ENCODE assay signal across 15 cellular contexts in genomic region chr4:7007944-7008343, GRCh38. TPM values are rescaled to one million over a fixed set of nuclear protein-coding genes. Genes with fewer than 3 reads are reported as not detected.
A peak's percentile ranks its signal among the peaks of the same experiment; 100 is the strongest.
DNase-seq lines count a peak whose midpoint lies in the region; ATAC-seq and TF ChIP-seq lines count a peak whose summit lies in the region.
"Had no signal": no experiment of that assay in that cellular context is flagged by ENCODE, and none has a peak within 500 bp of the region (broad histone marks: within the 10 kb centered on the region; RNA-seq: fewer than 3 reads in every experiment).

No MANE protein-coding gene starts in this region.

- POLR2A ChIA-PET in WTC11 (lab: Charles Lee) (interaction anchor here (0.6 to 0.9 kb wide), 2 partner anchors 8 to 26 kb away, joined by 3 to 4 read pairs; no protein-coding TSS in a partner anchor), SK-N-SH (lab: Yijun Ruan, JAX) (no interaction called here)

- CTCF ChIA-PET in WTC11 (lab: Charles Lee) = interaction anchor here (0.6 to 4.2 kb wide), 10 partner anchors 20 to 1159 kb away, joined by 3 to 17 read pairs (median 4); partner anchors contain the start of genes GRPEL1, TADA2B and TBC1D14
- CTCF ChIA-PET in SK-N-SH (lab: Yijun Ruan, JAX) = interaction anchor here (0.9 to 1.9 kb wide), 4 partner anchors 9 to 287 kb away, joined by 3 to 7 read pairs (median 4); no protein-coding TSS in a partner anchor

- H3K27ac Mint-ChIP-seq in WTC11 = no peak overlapping the region
- H3K27ac Mint-ChIP-seq: activated naive CD4-positive, alpha-beta T cell treated with anti-CD3 and anti-CD28 coated beads, Interleukin-2, amount 50 U/mL, for 24 hours had no signal

- H3K4me1 ChIP-seq in cardiac muscle cell (ENCODE audit: low read depth) (peaks cover 9% of the 10 kb centered on the region), heart left ventricle (peaks cover 0 to 11% (median 3%) of the 10 kb centered on the region in 12 donors), SK-N-SH (ENCODE audit: control insufficient read depth in 1 of 2, insufficient read depth in 2 of 2, low read depth in 1 of 2, low read length in 1 of 2) (peaks cover 0 to under 1% of the 10 kb centered on the region in 2 experiments; a peak in 1 of 4 replicates)
- H3K4me1 ChIP-seq: thyroid gland had no signal

- H3K79me2 ChIP-seq in SK-N-SH (ENCODE audit: insufficient read depth) = peaks cover 3% of the 10 kb centered on the region; the same call in 1 of the 2 replicates

- H3K36me3 Mint-ChIP-seq in WTC11 = peaks cover 60% of the 10 kb centered on the region

- H3K4me2 ChIP-seq in SK-N-SH = no peak overlapping the region

- H3K36me3 ChIP-seq in cardiac muscle cell (peaks cover 15% of the 10 kb centered on the region), heart left ventricle (peaks cover 0 to 100% (median 84%) of the 10 kb centered on the region in 9 donors), SK-N-SH (replicated peaks in 1 of 2; ENCODE audit: control insufficient read depth in 1 of 2, insufficient read depth in 2 of 2, low read length in 1 of 2) (peaks cover 36 to 51% of the 10 kb centered on the region in 2 experiments)

- H3K9me2 ChIP-seq in SK-N-SH = no peaks in the 10 kb centered on the region

- peaks cover 28% of the 10 kb centered on the region for H3K4me1 Mint-ChIP-seq in WTC11
- H3K4me1 Mint-ChIP-seq: activated naive CD4-positive, alpha-beta T cell treated with anti-CD3 and anti-CD28 coated beads, Interleukin-2, amount 50 U/mL, for 24 hours had no signal

- H4K20me1 ChIP-seq in SK-N-SH (ENCODE audit: insufficient read depth) = no peaks in the 10 kb centered on the region

- no peaks in the 10 kb centered on the region for H3K9me3 Mint-ChIP-seq in WTC11
- H3K9me3 Mint-ChIP-seq: activated naive CD4-positive, alpha-beta T cell treated with anti-CD3 and anti-CD28 coated beads, Interleukin-2, amount 50 U/mL, for 24 hours; immature natural killer cell had no signal

- intact Hi-C loops in heart left ventricle (cut with DNase I) = no loop called here

- H3K9me3 ChIP-seq in cardiac muscle cell (ENCODE audit: low read depth) = no peaks in the 10 kb centered on the region
- no peaks in the 10 kb centered on the region for H3K9me3 ChIP-seq in heart left ventricle
- no peaks in the 10 kb centered on the region for H3K9me3 ChIP-seq in SK-N-SH
- H3K9me3 ChIP-seq: Caco-2, thyroid gland had no signal

- TF ChIP-seq POLR2A in heart left ventricle (IDR thresholded peaks at IDR 0.05) = no peak

- H3K27me3 Mint-ChIP-seq in WTC11 (ENCODE audit: low read depth) = peaks cover 2% of the 10 kb centered on the region; the same call in 1 of the 2 replicates
- H3K27me3 Mint-ChIP-seq: activated naive CD4-positive, alpha-beta T cell treated with anti-CD3 and anti-CD28 coated beads, Interleukin-2, amount 50 U/mL, for 24 hours had no signal

- H3K4me3 ChIP-seq in cardiac muscle cell (no peak overlapping the region), heart left ventricle (no peak overlapping the region), SK-N-SH (ENCODE audit: low read depth in 2 of 2, low read length in 1 of 2) (no peak overlapping the region)
- H3K4me3 ChIP-seq: thyroid gland had no signal

- no peak for TF ChIP-seq RAD21 in SK-N-SH (IDR thresholded peaks at IDR 0.05; ENCODE audit: low read length)

- ATAC-seq in heart left ventricle (no peak), WTC11 (peak; percentile 79), HG03108 (IDR thresholded peaks at IDR 0.05; ENCODE audit: unreplicated experiment) (no peak), GM18873 (IDR thresholded peaks at IDR 0.05; ENCODE audit: low FRiP score, unreplicated experiment) (no peak)

- WGBS in heart left ventricle, 4 donors = 70 to 76% (median 72%) methylated on average over 2 of the region's 2 CpGs
- WGBS in SK-N-SH (ENCODE audit: low lambda C conversion rate) = 88% methylated on average over 2 of the region's 2 CpGs

- H3K4me3 Mint-ChIP-seq in WTC11 = no peak overlapping the region
- H3K4me3 Mint-ChIP-seq: activated naive CD4-positive, alpha-beta T cell treated with anti-CD3 and anti-CD28 coated beads, Interleukin-2, amount 50 U/mL, for 24 hours; immature natural killer cell had no signal

- H3F3A ChIP-seq in SK-N-SH (replicated peaks; ENCODE audit: insufficient read depth) = no peaks in the 10 kb centered on the region

- no peak for TF ChIP-seq EP300 in SK-N-SH (IDR thresholded peaks at IDR 0.05; ENCODE audit: borderline replicate concordance in 1 of 2, low read depth in 1 of 2, low read length in 1 of 2)

- no peak overlapping the region for H3K9ac ChIP-seq in SK-N-SH

- DNase-seq in cardiac muscle cell (ENCODE audit: low read depth in 1 of 2, low spot score in 1 of 2) (no peak), heart left ventricle (no peak), WTC11 (ENCODE audit: low spot score) (no peak), iris pigment epithelial cell (ENCODE audit: low read depth) (peak; percentile 65), SK-N-SH (no peak), NCI-H187 treated with DMSO at 0.1 percent for 48 hours (lab: John Stamatoyannopoulos, UW) (no peak)
- DNase-seq: immature natural killer cell; NCI-H1105; occipital lobe; stimulated activated CD4-positive, alpha-beta T cell treated with anti-CD3 and anti-CD28 coated beads, Interleukin-4, amount 100 ng/mL, for 1 hour; thyroid gland had no signal

- TF ChIP-seq CTCF in cardiac muscle cell (IDR thresholded peaks at IDR 0.05; ENCODE audit: low read depth, low read length) (no peak), heart left ventricle (IDR thresholded peaks at IDR 0.05) (no peak), WTC11 (IDR thresholded peaks at IDR 0.05) (no peak), SK-N-SH (IDR thresholded peaks at IDR 0.05) (no peak)

- H3K27me3 ChIP-seq in cardiac muscle cell = no peaks in the 10 kb centered on the region
- no peaks in the 10 kb centered on the region for H3K27me3 ChIP-seq in heart left ventricle
- no peaks in the 10 kb centered on the region for H3K27me3 ChIP-seq in SK-N-SH (ENCODE audit: insufficient read depth)
- H3K27me3 ChIP-seq: thyroid gland had no signal

- no peak overlapping the region for H2AFZ ChIP-seq in SK-N-SH (ENCODE audit: low read depth)

- H3K27ac ChIP-seq in cardiac muscle cell (peak overlapping the region; percentile 43), heart left ventricle (no peak overlapping the region), SK-N-SH (ENCODE audit: low read depth in 2 of 2, low read length in 1 of 2) (no peak overlapping the region)
- H3K27ac ChIP-seq: thyroid gland had no signal

TF ChIP-seq in SK-N-SH, 30 proteins besides CTCF, POLR2A, EP300 and RAD21:
- no peak for TF ChIP-seq NRF1 (IDR thresholded peaks at IDR 0.05; ENCODE audit: low read depth, low read length)

RNA-seq across cellular contexts. Expression of gene TADA2B, which starts 35.2 kb away (rescaled TPM):
- total RNA-seq in cardiac muscle cell (21.3 and 29.0 TPM in 2 replicates), heart left ventricle (10 to 100 TPM; 24.5 to 40.2 (median 30.8) TPM), WTC11 (2021) (12.2 to 14.3 TPM (median 13.1 TPM) in 3 replicates)
- polyA plus RNA-seq in cardiac muscle cell (21.5 and 22.0 TPM in 2 replicates), heart left ventricle (10 to 100 TPM; 15.3 to 31.9 TPM), SK-N-SH (2012; rRNA removed) (6.0 and 8.0 TPM in 2 replicates)
- polyA plus RNA-seq in SK-N-SH (2012; cell fraction: cytosol; rRNA removed) = 7.2 and 8.0 TPM in 2 replicates
- 6.0 and 7.2 TPM in 2 replicates for polyA plus RNA-seq in SK-N-SH (2012; cell fraction: nucleus; rRNA removed)

RNA-seq across cellular contexts. Expression of gene GRPEL1, which starts 59.9 kb away (rescaled TPM):
- 21.2 and 24.0 TPM in 2 replicates for total RNA-seq in cardiac muscle cell
- polyA plus RNA-seq in cardiac muscle cell = 57.8 and 58.8 TPM in 2 replicates
- total RNA-seq in heart left ventricle = 10 to 100 TPM; 38.6 to 68.1 (median 55.4) TPM
- 10 to 100 TPM; 43.7 to 70.8 TPM for polyA plus RNA-seq in heart left ventricle
- 45.9 to 50.1 TPM (median 50.0 TPM) in 3 replicates for total RNA-seq in WTC11 (2021)
- 29.8 and 32.8 TPM in 2 replicates for polyA plus RNA-seq in SK-N-SH (2012; rRNA removed)
- polyA plus RNA-seq in SK-N-SH (2012; cell fraction: cytosol; rRNA removed) = 40.0 and 49.0 TPM in 2 replicates
- 13.1 and 20.5 TPM in 2 replicates for polyA plus RNA-seq in SK-N-SH (2012; cell fraction: nucleus; rRNA removed)
